In genomic region chr1:7655354-7655753, GRCh38 we compare ENCODE assay signal across 1 cellular context.
TF ChIP-seq lines count a peak whose summit lies in the region.

No MANE protein-coding gene starts in this region.

TF ChIP-seq in HEK293, 187 proteins besides CTCF, POLR2A, EP300 and RAD21 (continued from another document):
- TF ChIP-seq ZNF362 (tag by site-specific recombination; IDR thresholded peaks at IDR 0.05), result no peak
- TF ChIP-seq ZNF112 (tag by site-specific recombination; IDR thresholded peaks at IDR 0.05), result 0 out of 2 replicates have a peak, but pooled peaks have one; percentile 18
- TF ChIP-seq, protein P1, sequence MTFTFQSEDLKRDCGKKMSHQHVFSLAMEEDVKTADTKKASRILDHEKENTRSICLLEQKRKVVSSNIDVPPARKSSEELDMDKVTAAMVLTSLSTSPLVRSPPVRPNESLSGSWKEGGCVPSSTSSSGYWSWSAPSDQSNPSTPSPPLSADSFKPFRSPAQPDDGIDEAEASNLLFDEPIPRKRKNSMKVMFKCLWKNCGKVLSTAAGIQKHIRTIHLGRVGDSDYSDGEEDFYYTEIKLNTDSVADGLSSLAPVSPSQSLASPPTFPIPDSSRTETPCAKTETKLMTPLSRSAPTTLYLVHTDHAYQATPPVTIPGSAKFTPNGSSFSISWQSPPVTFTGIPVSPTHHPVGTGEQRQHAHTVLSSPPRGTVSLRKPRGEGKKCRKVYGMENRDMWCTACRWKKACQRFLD (tag by site-specific recombination; IDR thresholded peaks at IDR 0.05), result no peak
- no peak for TF ChIP-seq ZFP3 (tag by site-specific recombination; IDR thresholded peaks at IDR 0.05; ENCODE audit: low read depth)
TF ChIP-seq in HEK293: peak in this region for 9.
